ENCODE assay signal across 16 cellular contexts in genomic region chr5:59062986-59063683, GRCh38.
DNase-seq lines count a peak whose midpoint lies in the region; ATAC-seq and TF ChIP-seq lines count a peak whose summit lies in the region.
"Had no signal": no experiment of that assay in that cellular context is flagged by ENCODE, and none has a peak within 500 bp of the region (broad histone marks: within the 10 kb centered on the region; RNA-seq: fewer than 3 reads in every experiment).

No MANE protein-coding gene starts in this region.

- H3K36me3 Mint-ChIP-seq in naive thymus-derived CD8-positive, alpha-beta T cell, result no peaks in the 10 kb centered on the region
- H3K36me3 Mint-ChIP-seq: natural killer cell treated with Interleukin-12 subunit alpha and Interleukin-12 subunit beta and Interleukin-15 and Interleukin-18, amount 100 ng/mL, for 72 hours had no signal

- H3K9me3 Mint-ChIP-seq in naive thymus-derived CD8-positive, alpha-beta T cell, result peaks cover 0 to 3% (median 0%) of the 10 kb centered on the region in 9 donors

- in situ Hi-C loops in SK-MEL-5 (cut with HindIII; ENCODE audit: low pct_unique_long_range_greater_than_20kb, low sequenced_read_pairs), result no loop called here

- H3K27me3 Mint-ChIP-seq in naive thymus-derived CD8-positive, alpha-beta T cell, result peaks cover 0 to 1% (median 0%) of the 10 kb centered on the region in 5 donors

- no peak for TF ChIP-seq CTCF in fibroblast of pulmonary artery (IDR thresholded peaks at IDR 0.05; ENCODE audit: low read length, missing control alignments)

- H3K27ac Mint-ChIP-seq in naive thymus-derived CD8-positive, alpha-beta T cell, result no peak overlapping the region
- H3K27ac Mint-ChIP-seq: activated T-cell treated with anti-CD3 and anti-CD28 coated beads, Interleukin-2, amount 50 U/mL, for 72 hours; natural killer cell treated with Interleukin-12 subunit alpha and Interleukin-12 subunit beta and Interleukin-15 and Interleukin-18, amount 100 ng/mL, for 72 hours; stimulated activated naive CD8-positive, alpha-beta T cell treated with anti-CD3 and anti-CD28 coated beads, Interleukin-15, amount 100 ng/mL, for 72 hours had no signal

- ATAC-seq in naive thymus-derived CD8-positive, alpha-beta T cell, result no peak
- ATAC-seq: activated T-cell treated with anti-CD3 and anti-CD28 coated beads, Interleukin-2, amount 50 U/mL, for 72 hours; natural killer cell treated with Interleukin-12 subunit alpha and Interleukin-12 subunit beta and Interleukin-15 and Interleukin-18, amount 100 ng/mL, for 72 hours; stimulated activated naive CD8-positive, alpha-beta T cell treated with anti-CD3 and anti-CD28 coated beads, Interleukin-15, amount 100 ng/mL, for 72 hours had no signal

- H3K4me3 Mint-ChIP-seq in naive thymus-derived CD8-positive, alpha-beta T cell, result no peak overlapping the region
- H3K4me3 Mint-ChIP-seq: activated T-cell treated with anti-CD3 and anti-CD28 coated beads, Interleukin-2, amount 50 U/mL, for 72 hours; natural killer cell treated with Interleukin-12 subunit alpha and Interleukin-12 subunit beta and Interleukin-15 and Interleukin-18, amount 100 ng/mL, for 72 hours; stimulated activated naive CD8-positive, alpha-beta T cell treated with anti-CD3 and anti-CD28 coated beads, Interleukin-15, amount 100 ng/mL, for 72 hours had no signal

- DNase-seq in HCEC 1CT (peak; percentile 65), SK-MEL-5 (ENCODE audit: low read depth, low spot score) (peak; percentile 94), fibroblast of pulmonary artery (ENCODE audit: low read depth) (peak; percentile 46), stromal cell of bone marrow (ENCODE audit: low read depth) (peak; percentile 70), SK-N-DZ (ENCODE audit: low spot score) (no peak), NCI-H1105 treated with DMSO at 0.1 percent for 48 hours (lab: John Stamatoyannopoulos, UW) (no peak)
- no peak for DNase-seq in naive thymus-derived CD8-positive, alpha-beta T cell
- DNase-seq: activated CD4-positive, alpha-beta T cell treated with anti-CD3 and anti-CD28 coated beads for 48 hours; activated T-cell treated with anti-CD3 and anti-CD28 coated beads, Interleukin-2, amount 50 U/mL, for 72 hours; amniotic stem cell; effector CD8-positive, alpha-beta T cell; heart left ventricle; OCI-M1; sigmoid colon; stimulated activated naive CD8-positive, alpha-beta T cell treated with anti-CD3 and anti-CD28 coated beads, Interleukin-15, amount 100 ng/mL, for 72 hours had no signal

- peaks cover 0 to 7% (median 0%) of the 10 kb centered on the region in 4 donors for H3K4me1 Mint-ChIP-seq in naive thymus-derived CD8-positive, alpha-beta T cell

- no peak overlapping the region for H3K4me3 ChIP-seq in fibroblast of pulmonary artery (replicated peaks; ENCODE audit: low read depth, low read length)
- H3K4me3 ChIP-seq: heart left ventricle, sigmoid colon had no signal

- POLR2A ChIA-PET in naive thymus-derived CD8-positive, alpha-beta T cell (lab: Charles Lee), result no interaction called here

Comparison
In these comparisons a context has a peak if more than half of its experiments do, and no peak if none do; other contexts are left out.
1. DNase-seq: peak in HCEC 1CT (single experiment), SK-MEL-5 (single experiment), fibroblast of pulmonary artery (single experiment) and stromal cell of bone marrow (single experiment); none in naive thymus-derived CD8-positive, alpha-beta T cell (0 of 10), SK-N-DZ (single experiment) and NCI-H1105 treated with DMSO at 0.1 percent for 48 hours (single experiment).